ENCODE assay signal across 1 cellular context in genomic region chr9:122124528-122124927, GRCh38.
TF ChIP-seq lines count a peak whose summit lies in the region.

No MANE protein-coding gene starts in this region.

TF ChIP-seq in IMR-90, 13 proteins besides CTCF, POLR2A, EP300 and RAD21:
- TF ChIP-seq BHLHE40 (IDR thresholded peaks at IDR 0.05; ENCODE audit: low read depth, low read length) (no peak), USF2 (IDR thresholded peaks at IDR 0.05; ENCODE audit: low read depth, low read length) (no peak), MAFK (IDR thresholded peaks at IDR 0.05; ENCODE audit: low read depth, low read length) (no peak), RFX5 (IDR thresholded peaks at IDR 0.05; ENCODE audit: low read depth, low read length) (no peak), CHD1 (IDR thresholded peaks at IDR 0.05; ENCODE audit: low read depth, low read length) (no peak)
TF ChIP-seq in IMR-90: peak in this region for 0.
